ENCODE assay signal across 8 cellular contexts in genomic region chr21:34615487-34615814, GRCh38. TPM values are rescaled to one million over a fixed set of nuclear protein-coding genes. Genes with fewer than 3 reads are reported as not detected.
A peak's percentile ranks its signal among the peaks of the same experiment; 100 is the strongest.
DNase-seq lines count a peak whose midpoint lies in the region; ATAC-seq lines count a peak whose summit lies in the region.

No MANE protein-coding gene starts in this region.

- POLR2A ChIA-PET in CD8-positive, alpha-beta memory T cell (lab: Charles Lee), result no interaction called here

- CTCF ChIA-PET in CD8-positive, alpha-beta memory T cell (lab: Charles Lee), result interaction anchor here (1.0 to 2.1 kb wide), 3 partner anchors 16 to 268 kb away, joined by 3 to 10 read pairs (median 3); no protein-coding TSS in a partner anchor

- no peaks in the 10 kb centered on the region for H3K36me3 ChIP-seq in CD8-positive, alpha-beta memory T cell (ENCODE audit: insufficient read depth, low read length)

- H3K27me3 Mint-ChIP-seq in CD8-positive, alpha-beta memory T cell, result no peaks in the 10 kb centered on the region
- H3K27me3 Mint-ChIP-seq in natural killer cell treated with Interleukin-12 subunit alpha and Interleukin-12 subunit beta and Interleukin-15 and Interleukin-18, amount 100 ng/mL, for 72 hours, result peaks cover 0 to 4% of the 10 kb centered on the region in 2 donors

- H3K4me1 Mint-ChIP-seq in CD8-positive, alpha-beta memory T cell, result peaks cover 14 to 36% (median 29%) of the 10 kb centered on the region in 3 donors
- H3K4me1 Mint-ChIP-seq in natural killer cell treated with Interleukin-12 subunit alpha and Interleukin-12 subunit beta and Interleukin-15 and Interleukin-18, amount 100 ng/mL, for 72 hours (ENCODE audit: low read depth in 2 of 2), result peaks cover 24 to 32% of the 10 kb centered on the region in 2 donors

- peaks cover 3% of the 10 kb centered on the region for H3K27me3 ChIP-seq in CD8-positive, alpha-beta memory T cell (ENCODE audit: insufficient read depth, low read length, poor library complexity, severe bottlenecking)

- H3K4me3 Mint-ChIP-seq in CD8-positive, alpha-beta memory T cell, result peak overlapping the region; percentile 86 to 95 (median 92)
- peak overlapping the region; percentile 92 for H3K4me3 Mint-ChIP-seq in natural killer cell treated with Interleukin-12 subunit alpha and Interleukin-12 subunit beta and Interleukin-15 and Interleukin-18, amount 100 ng/mL, for 72 hours

- peak overlapping the region; percentile 51 to 95 (median 92) for H3K27ac Mint-ChIP-seq in CD8-positive, alpha-beta memory T cell
- peak overlapping the region; percentile 89 to 97 for H3K27ac Mint-ChIP-seq in natural killer cell treated with Interleukin-12 subunit alpha and Interleukin-12 subunit beta and Interleukin-15 and Interleukin-18, amount 100 ng/mL, for 72 hours

- no peaks in the 10 kb centered on the region for H3K9me3 ChIP-seq in CD8-positive, alpha-beta memory T cell (ENCODE audit: low read length)

- H3K36me3 Mint-ChIP-seq in CD8-positive, alpha-beta memory T cell, result peaks cover 0 to 3% (median 0%) of the 10 kb centered on the region in 3 donors
- H3K36me3 Mint-ChIP-seq in natural killer cell treated with Interleukin-12 subunit alpha and Interleukin-12 subunit beta and Interleukin-15 and Interleukin-18, amount 100 ng/mL, for 72 hours, result no peaks in the 10 kb centered on the region

- H3K27ac ChIP-seq in CD8-positive, alpha-beta memory T cell (ENCODE audit: low read depth, low read length), result peak overlapping the region; percentile 51
- H3K27ac ChIP-seq in caudate nucleus (ENCODE audit: low read depth, low read length), result peak overlapping the region; percentile 95

- peaks cover 14% of the 10 kb centered on the region for H3K4me1 ChIP-seq in CD8-positive, alpha-beta memory T cell (ENCODE audit: insufficient read depth, low read length)

- no peak for DNase-seq in CD8-positive, alpha-beta memory T cell
- DNase-seq in caudate nucleus (lab: John Stamatoyannopoulos, UW) (no peak), SIG-M5 (lab: John Stamatoyannopoulos, UW) (no peak), OCI-M1 (lab: John Stamatoyannopoulos, UW) (no peak)
- no peak for DNase-seq in natural killer cell treated with Interleukin-12 subunit alpha and Interleukin-12 subunit beta and Interleukin-15 and Interleukin-18, amount 100 ng/mL, for 72 hours (ENCODE audit: low spot score)
- no peak for DNase-seq in stimulated activated naive CD4-positive, alpha-beta T cell (lab: John Stamatoyannopoulos, UW)

- ATAC-seq in HG03439 (IDR thresholded peaks at IDR 0.05; ENCODE audit: unreplicated experiment) (peak; percentile 7), HG03432 (IDR thresholded peaks at IDR 0.05; ENCODE audit: unreplicated experiment) (no peak)
- peak in 1 of 2 donors; percentile 1 for ATAC-seq in natural killer cell treated with Interleukin-12 subunit alpha and Interleukin-12 subunit beta and Interleukin-15 and Interleukin-18, amount 100 ng/mL, for 72 hours

- H3K9me3 Mint-ChIP-seq in CD8-positive, alpha-beta memory T cell, result no peaks in the 10 kb centered on the region
- no peaks in the 10 kb centered on the region for H3K9me3 Mint-ChIP-seq in natural killer cell treated with Interleukin-12 subunit alpha and Interleukin-12 subunit beta and Interleukin-15 and Interleukin-18, amount 100 ng/mL, for 72 hours

- H3K4me3 ChIP-seq in CD8-positive, alpha-beta memory T cell (ENCODE audit: low read length), result peak overlapping the region; percentile 81

RNA-seq across cellular contexts. Expression of gene RCAN1, which starts 0.5 kb away (rescaled TPM):
- total RNA-seq in CD8-positive, alpha-beta memory T cell, result 10 to 100 TPM; 16.0 to 16.9 TPM
- 19.6 TPM for polyA plus RNA-seq in CD8-positive, alpha-beta memory T cell
- 10 to 100 TPM; 10.1 to 11.5 TPM for total RNA-seq in natural killer cell treated with Interleukin-12 subunit alpha and Interleukin-12 subunit beta and Interleukin-15 and Interleukin-18, amount 100 ng/mL, for 72 hours

RNA-seq across cellular contexts. Expression of gene CLIC6, which starts 53.3 kb away (rescaled TPM):
- under 1 TPM; 0.37 to 0.44 TPM for total RNA-seq in CD8-positive, alpha-beta memory T cell
- polyA plus RNA-seq in CD8-positive, alpha-beta memory T cell, result 0.08 TPM
- under 1 TPM; 0.45 to 0.50 TPM for total RNA-seq in natural killer cell treated with Interleukin-12 subunit alpha and Interleukin-12 subunit beta and Interleukin-15 and Interleukin-18, amount 100 ng/mL, for 72 hours
